26 cellular contexts compared by ENCODE assay signal in genomic region chr11:16853859-16854258, GRCh38.
A peak's percentile ranks its signal among the peaks of the same experiment; 100 is the strongest.
DNase-seq lines count a peak whose midpoint lies in the region; ATAC-seq, FAIRE-seq and TF ChIP-seq lines count a peak whose summit lies in the region.
"Had no signal": no experiment of that assay in that cellular context is flagged by ENCODE, and none has a peak within 500 bp of the region (broad histone marks: within the 10 kb centered on the region; RNA-seq: fewer than 3 reads in every experiment).

No MANE protein-coding gene starts in this region.

- H3K36me3 ChIP-seq in right atrium auricular region (peaks cover 3% of the 10 kb centered on the region), K562 (ENCODE audit: control insufficient read depth, insufficient read depth, low read length) (no peaks in the 10 kb centered on the region), left ventricle myocardium inferior (peaks cover 14% of the 10 kb centered on the region)
- H3K36me3 ChIP-seq: SJSA1 had no signal

- TF ChIP-seq RAD21 in K562 (CRISPR knock-in tag; conservative IDR thresholded peaks at IDR 0.05 in 1 of 2, IDR thresholded peaks at IDR 0.05 in 1 of 2): no peak

- intact Hi-C loops in Right ventricle myocardium inferior (cut with DNase I): no loop called here
- intact Hi-C loops in K562 (cut with micrococcal nuclease): no loop called here
- intact Hi-C loops in left ventricle myocardium inferior (cut with micrococcal nuclease): no loop called here

- H3K9me3 ChIP-seq in right atrium auricular region (no peaks in the 10 kb centered on the region), K562 (replicated peaks; ENCODE audit: control insufficient read depth, insufficient read depth, low read depth, low read length) (no peaks in the 10 kb centered on the region), left ventricle myocardium inferior (replicated peaks) (no peaks in the 10 kb centered on the region)
- H3K9me3 ChIP-seq: Peyer's patch, SJSA1 had no signal

- H3K79me2 ChIP-seq in K562 (ENCODE audit: control insufficient read depth, insufficient read depth, low read length): no peaks in the 10 kb centered on the region

- peak overlapping the region; percentile 6 to 14; a peak in 2 of 4 replicates for H3K9ac ChIP-seq in K562 (ENCODE audit: insufficient read depth in 1 of 2, low read depth in 2 of 2, low read length in 2 of 2)
- H3K9ac ChIP-seq: KMS-11 had no signal

- H2AFZ ChIP-seq in K562 (ENCODE audit: low read depth, low read length): peak overlapping the region; percentile 63

- ATAC-seq in Right ventricle myocardium inferior: peak; percentile 12
- peak; percentile 41 for ATAC-seq in K562

- H3K9me1 ChIP-seq in K562 (ENCODE audit: control insufficient read depth, insufficient read depth, low read length): no peaks in the 10 kb centered on the region

- H3K4me3 ChIP-seq in right atrium auricular region (no peak overlapping the region), K562 (no peak overlapping the region), left ventricle myocardium inferior (no peak overlapping the region)
- H3K4me3 ChIP-seq: Peyer's patch, SJSA1 had no signal

- H4K20me1 ChIP-seq in K562 (replicated peaks; ENCODE audit: control insufficient read depth, insufficient read depth, low read length): no peaks in the 10 kb centered on the region

- TF ChIP-seq CTCF in right atrium auricular region (IDR thresholded peaks at IDR 0.05) (no peak), K562 (IDR thresholded peaks at IDR 0.05 in 2 of 3, conservative IDR thresholded peaks at IDR 0.05 in 1 of 3; ENCODE audit: insufficient read depth in 2 of 3, low read depth in 1 of 3, low read length in 3 of 3) (no peak), left ventricle myocardium inferior (IDR thresholded peaks at IDR 0.05; ENCODE audit: borderline replicate concordance) (no peak)

- no peak for TF ChIP-seq POLR2A in K562 (conservative IDR thresholded peaks at IDR 0.05)

- in situ Hi-C loops in K562 (cut with MboI): no loop called here

- TF ChIP-seq EP300 in K562 (IDR thresholded peaks at IDR 0.05; ENCODE audit: low read length): peak; percentile 55; the same call in 1 of the 2 replicates

- DNase-seq in Right ventricle myocardium inferior (ENCODE audit: missing footprints): no peak
- no peak for DNase-seq in right atrium auricular region (ENCODE audit: low spot score)
- DNase-seq in K562 (ENCODE audit: extremely low read depth in 1 of 4, low spot score in 3 of 4): peak in 2 of 4 experiments; percentile 51 to 74
- no peak for DNase-seq in left ventricle myocardium inferior
- no peak for DNase-seq in cortex of kidney (lab: John Stamatoyannopoulos, UW)
- DNase-seq in HT-29 (ENCODE audit: low spot score): no peak
- DNase-seq in glomerular visceral epithelial cell (ENCODE audit: extremely low spot score): no peak
- DNase-seq: 8988T; AML-193; C1 segment of cervical spinal cord; CD8-positive, alpha-beta memory T cell; DMS53; GDM1; GOT3; HCEC 1CT; NCI-H1105; NCI-H146; NCI-H226; NCI-H510A treated with DMSO at 0.1 percent for 48 hours; NCI-H82; Peyer's patch had no signal

- H3K4me2 ChIP-seq in K562 (ENCODE audit: insufficient read depth, low read length): peak overlapping the region; percentile 64
- H3K4me2 ChIP-seq: KMS-11 had no signal

- CTCF ChIA-PET in K562 (lab: Yijun Ruan, JAX; ENCODE audit: low intra/inter-chr PET ratio): no interaction called here

- no peaks in the 10 kb centered on the region for H3K27me3 ChIP-seq in right atrium auricular region
- H3K27me3 ChIP-seq in K562 (ENCODE audit: control insufficient read depth in 2 of 2, insufficient read depth in 2 of 2, low read length in 2 of 2): no peaks in the 10 kb centered on the region
- H3K27me3 ChIP-seq in left ventricle myocardium inferior (ENCODE audit: low read depth): no peaks in the 10 kb centered on the region
- H3K27me3 ChIP-seq: Peyer's patch, SJSA1 had no signal

- 0% methylated on average over 2 of the region's 2 CpGs for WGBS in K562 (ENCODE audit: insufficient coverage, low coverage, missing lambda C conversion rate)

- H3K27ac ChIP-seq in right atrium auricular region: peak overlapping the region in 1 of 2 donors; percentile 21
- H3K27ac ChIP-seq in K562 (ENCODE audit: extremely low read depth, low read depth, low read length): peak overlapping the region; percentile 23; the same call in 2 of the 3 replicates
- H3K27ac ChIP-seq in left ventricle myocardium inferior (replicated peaks): peak overlapping the region; percentile 50
- H3K27ac ChIP-seq: KMS-11, Peyer's patch, SJSA1 had no signal

- peaks cover 0 to 41% of the 10 kb centered on the region in 2 donors for H3K4me1 ChIP-seq in right atrium auricular region
- peaks cover 32 to 51% of the 10 kb centered on the region in 2 experiments; a peak in 4 of 5 replicates for H3K4me1 ChIP-seq in K562 (replicated peaks in 1 of 2; ENCODE audit: control insufficient read depth in 2 of 2, insufficient read depth in 2 of 2, low read length in 2 of 2)
- peaks cover 53% of the 10 kb centered on the region for H3K4me1 ChIP-seq in left ventricle myocardium inferior
- H3K4me1 ChIP-seq: Peyer's patch, SJSA1 had no signal

- no TSS peak for BruUV-seq in K562 (replicated peaks; lab: Mats Ljungman, UMichigan)

- no peak for FAIRE-seq in K562 (lab: Jason Lieb, UNC)
- FAIRE-seq: D721Med, GM19239, HTR-8/SVneo had no signal

- POLR2A ChIA-PET in K562 (lab: Yijun Ruan, JAX): interaction anchor here (1.2 kb wide), 1 partner anchor 16 kb away, joined by 5 read pairs; no protein-coding TSS in a partner anchor

TF ChIP-seq in K562, 482 proteins besides CTCF, POLR2A, EP300 and RAD21 (continues in another document):
- 0 out of 4 replicates have a peak, but pooled peaks of 1 of the 2 experiments have one; percentile 22 for TF ChIP-seq TBL1XR1 (IDR thresholded peaks at IDR 0.05; ENCODE audit: low read length in 2 of 2)
- TF ChIP-seq MNT (conservative IDR thresholded peaks at IDR 0.05): peak in 1 of 2 experiments; percentile 15; a peak in 1 of 4 replicates
- TF ChIP-seq ZNF134 (CRISPR knock-in tag; conservative IDR thresholded peaks at IDR 0.05): no peak
- no peak for TF ChIP-seq NR4A1 (CRISPR knock-in tag; IDR thresholded peaks at IDR 0.05)
- TF ChIP-seq NR4A1 (tag; IDR thresholded peaks at IDR 0.05): no peak
- TF ChIP-seq RFX7 (CRISPR knock-in tag; IDR thresholded peaks at IDR 0.05): no peak
- no peak for TF ChIP-seq NFE2L1 (tag; IDR thresholded peaks at IDR 0.05; ENCODE audit: borderline replicate concordance, low read depth)
- peak in 1 of 2 experiments; percentile 68; a peak in 1 of 4 replicates for TF ChIP-seq RCOR1 (IDR thresholded peaks at IDR 0.05; ENCODE audit: borderline replicate concordance in 1 of 2, low read depth in 2 of 2, low read length in 2 of 2)
- 0 out of 2 replicates have a peak, but pooled peaks have one; percentile 53 for TF ChIP-seq MECOM (CRISPR knock-in tag; IDR thresholded peaks at IDR 0.05)
- TF ChIP-seq KLF16 (IDR thresholded peaks at IDR 0.05): peak; percentile 54; the same call in 1 of the 2 replicates
- no peak for TF ChIP-seq SIX5 (IDR thresholded peaks at IDR 0.05; ENCODE audit: borderline replicate concordance in 1 of 2, insufficient read depth in 1 of 2, low read depth in 1 of 2, low read length in 2 of 2)
- TF ChIP-seq NCOR1 (IDR thresholded peaks at IDR 0.05): peak; percentile 62; the same call in 1 of the 2 replicates
- no peak for TF ChIP-seq DMBX1 (CRISPR knock-in tag; IDR thresholded peaks at IDR 0.05; ENCODE audit: borderline replicate concordance)
- TF ChIP-seq NCOA4 (IDR thresholded peaks at IDR 0.05; ENCODE audit: partially characterized antibody): no peak
- TF ChIP-seq PHF20 (IDR thresholded peaks at IDR 0.05; ENCODE audit: partially characterized antibody): no peak
- TF ChIP-seq E2F5 (CRISPR knock-in tag; IDR thresholded peaks at IDR 0.05): no peak
- TF ChIP-seq VEZF1 (CRISPR knock-in tag; IDR thresholded peaks at IDR 0.05): no peak
